Comparison of ENCODE assay signal across 17 cellular contexts in genomic region chr4:147944264-147944663, GRCh38.
DNase-seq lines count a peak whose midpoint lies in the region; ATAC-seq and TF ChIP-seq lines count a peak whose summit lies in the region.
"Had no signal": no experiment of that assay in that cellular context is flagged by ENCODE, and none has a peak within 500 bp of the region (broad histone marks: within the 10 kb centered on the region; RNA-seq: fewer than 3 reads in every experiment).

No MANE protein-coding gene starts in this region.

- POLR2A ChIA-PET in activated naive CD8-positive, alpha-beta T cell treated with anti-CD3 and anti-CD28 coated beads, Interleukin-2, amount 10 ng/mL, durations not matched to agents 7 days and 5 days (lab: Charles Lee), result interaction anchor here (0.8 to 2.0 kb wide), 2 partner anchors 498 to 501 kb away, joined by 3 to 5 read pairs; partner anchors contain the start of gene NR3C2

- H3K27ac ChIP-seq in testis (no peak overlapping the region), coronary artery (no peak overlapping the region)
- H3K27ac ChIP-seq: colonic mucosa, thoracic aorta had no signal

- H3K36me3 Mint-ChIP-seq in activated naive CD8-positive, alpha-beta T cell treated with anti-CD3 and anti-CD28 coated beads, Interleukin-2, amount 10 ng/mL, durations not matched to agents 7 days and 5 days, result peaks cover 16% of the 10 kb centered on the region
- peaks cover 24% of the 10 kb centered on the region for H3K36me3 Mint-ChIP-seq in activated naive CD8-positive, alpha-beta T cell treated with anti-CD3 and anti-CD28 coated beads for 36 hours

- peak overlapping the region; percentile 36 for H3K27ac Mint-ChIP-seq in activated naive CD8-positive, alpha-beta T cell treated with anti-CD3 and anti-CD28 coated beads, Interleukin-2, amount 10 ng/mL, durations not matched to agents 7 days and 5 days
- no peak overlapping the region for H3K27ac Mint-ChIP-seq in activated naive CD8-positive, alpha-beta T cell treated with anti-CD3 and anti-CD28 coated beads for 36 hours

- DNase-seq in activated naive CD8-positive, alpha-beta T cell treated with anti-CD3 and anti-CD28 coated beads, Interleukin-2, amount 10 ng/mL, durations not matched to agents 7 days and 5 days, result no peak
- DNase-seq in activated naive CD8-positive, alpha-beta T cell treated with anti-CD3 and anti-CD28 coated beads for 36 hours, result no peak
- DNase-seq in MV-4-11 (lab: John Stamatoyannopoulos, UW), result peak; percentile 74
- no peak for DNase-seq in testis
- no peak for DNase-seq in coronary artery (ENCODE audit: low spot score)
- no peak for DNase-seq in NCI-H2196 treated with DMSO at 0.1 percent for 48 hours (lab: John Stamatoyannopoulos, UW; ENCODE audit: unreplicated experiment)
- DNase-seq in GM13977 (ENCODE audit: low spot score), result no peak
- DNase-seq: colonic mucosa; erythroblast; kidney glomerular epithelial cell; NCI-H1417; NCI-H446; stimulated activated CD4-positive, alpha-beta T cell treated with anti-CD3 and anti-CD28 coated beads, Interleukin-15, amount 100 ng/mL, for 24 hours; T-cell had no signal

- no peak for TF ChIP-seq POLR2A in testis (IDR thresholded peaks at IDR 0.05)

- no peaks in the 10 kb centered on the region for H3K36me3 ChIP-seq in testis (ENCODE audit: low read depth, missing control alignments)
- H3K36me3 ChIP-seq: colonic mucosa had no signal

- intact Hi-C loops in testis (cut with DNase I; ENCODE audit: low total_unique reads), result no loop called here

- ATAC-seq in activated naive CD8-positive, alpha-beta T cell treated with anti-CD3 and anti-CD28 coated beads, Interleukin-2, amount 10 ng/mL, durations not matched to agents 7 days and 5 days (ENCODE audit: low read depth), result peak; percentile 55
- ATAC-seq in HG02610 (IDR thresholded peaks at IDR 0.05; ENCODE audit: unreplicated experiment), result peak; percentile 60
- ATAC-seq: activated CD4-positive, CD25-positive, alpha-beta regulatory T cell treated with anti-CD3 and anti-CD28 coated beads, Interleukin-2, amount 50 U/mL, for 24 hours had no signal

- peaks cover 27% of the 10 kb centered on the region for H3K4me1 Mint-ChIP-seq in activated naive CD8-positive, alpha-beta T cell treated with anti-CD3 and anti-CD28 coated beads, Interleukin-2, amount 10 ng/mL, durations not matched to agents 7 days and 5 days
- peaks cover 23% of the 10 kb centered on the region for H3K4me1 Mint-ChIP-seq in activated naive CD8-positive, alpha-beta T cell treated with anti-CD3 and anti-CD28 coated beads for 36 hours

- H3K9me3 ChIP-seq in testis, result no peaks in the 10 kb centered on the region
- H3K9me3 ChIP-seq: colonic mucosa, thoracic aorta had no signal

- no peaks in the 10 kb centered on the region for H3K4me1 ChIP-seq in testis
- H3K4me1 ChIP-seq: colonic mucosa had no signal

- no peaks in the 10 kb centered on the region for H3K9me3 Mint-ChIP-seq in activated naive CD8-positive, alpha-beta T cell treated with anti-CD3 and anti-CD28 coated beads, Interleukin-2, amount 10 ng/mL, durations not matched to agents 7 days and 5 days
- no peaks in the 10 kb centered on the region for H3K9me3 Mint-ChIP-seq in activated naive CD8-positive, alpha-beta T cell treated with anti-CD3 and anti-CD28 coated beads for 36 hours
- H3K9me3 Mint-ChIP-seq: T-cell had no signal

- H3K4me3 ChIP-seq in testis (no peak overlapping the region), coronary artery (no peak overlapping the region)
- H3K4me3 ChIP-seq: colonic mucosa, thoracic aorta had no signal

- no peaks in the 10 kb centered on the region for H3K27me3 ChIP-seq in testis
- H3K27me3 ChIP-seq: colonic mucosa had no signal

- no peak for TF ChIP-seq CTCF in testis (IDR thresholded peaks at IDR 0.05)
- TF ChIP-seq CTCF in coronary artery (IDR thresholded peaks at IDR 0.05), result no peak
- TF ChIP-seq CTCF in GM13977 (IDR thresholded peaks at IDR 0.05; ENCODE audit: extremely low read depth, insufficient read depth, missing control alignments), result no peak

- H3K4me3 Mint-ChIP-seq in activated naive CD8-positive, alpha-beta T cell treated with anti-CD3 and anti-CD28 coated beads, Interleukin-2, amount 10 ng/mL, durations not matched to agents 7 days and 5 days, result peak overlapping the region; percentile 23
- H3K4me3 Mint-ChIP-seq in activated naive CD8-positive, alpha-beta T cell treated with anti-CD3 and anti-CD28 coated beads for 36 hours, result no peak overlapping the region

- in situ Hi-C loops in GM13977 (cut with MboI; ENCODE audit: low pct_unique_long_range_greater_than_20kb, low sequenced_read_pairs, unreplicated experiment), result no loop called here

- WGBS in testis, 2 donors, result 80 to 92% methylated on average over 1 of the region's 1 CpG

- H3K27me3 Mint-ChIP-seq in activated naive CD8-positive, alpha-beta T cell treated with anti-CD3 and anti-CD28 coated beads, Interleukin-2, amount 10 ng/mL, durations not matched to agents 7 days and 5 days, result no peaks in the 10 kb centered on the region
- H3K27me3 Mint-ChIP-seq in activated naive CD8-positive, alpha-beta T cell treated with anti-CD3 and anti-CD28 coated beads for 36 hours, result no peaks in the 10 kb centered on the region
- H3K27me3 Mint-ChIP-seq: T-cell had no signal
